17 cellular contexts compared by ENCODE assay signal in the genomic region with DNA sequence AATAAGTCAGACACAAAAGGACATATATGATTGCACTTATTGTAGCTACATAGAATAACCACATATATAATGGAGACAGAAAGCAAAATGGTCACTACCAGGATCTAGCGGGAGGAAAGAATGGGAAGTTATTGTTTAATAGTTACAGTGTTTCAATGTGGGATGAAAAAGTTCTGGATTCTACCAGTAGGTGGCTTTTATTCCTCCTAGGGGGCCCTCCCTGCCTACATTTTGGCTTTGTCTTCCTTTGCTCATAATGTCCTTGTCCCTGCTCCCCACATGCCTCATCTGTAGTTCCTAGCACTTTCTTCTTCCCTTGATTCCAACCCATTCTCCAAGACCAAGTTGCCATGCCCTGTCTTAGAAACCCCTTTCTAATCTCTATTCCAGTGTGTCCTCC. TPM values are rescaled to one million over a fixed set of nuclear protein-coding genes. Genes with fewer than 3 reads are reported as not detected.
DNase-seq lines count a peak whose midpoint lies in the region; ATAC-seq, FAIRE-seq and TF ChIP-seq lines count a peak whose summit lies in the region.
"Had no signal": no experiment of that assay in that cellular context is flagged by ENCODE, and none has a peak within 500 bp of the region (broad histone marks: within the 10 kb centered on the region; RNA-seq: fewer than 3 reads in every experiment).

No MANE protein-coding gene starts in this region.

- H3K9me3 ChIP-seq in A549 = peaks cover 2% of the 10 kb centered on the region; the same call in 1 of the 3 replicates
- no peaks in the 10 kb centered on the region for H3K9me3 ChIP-seq in PC-9 (ENCODE audit: insufficient read depth, low read depth)
- H3K9me3 ChIP-seq in ovary = no peaks in the 10 kb centered on the region
- H3K9me3 ChIP-seq: gastroesophageal sphincter had no signal

- ATAC-seq in A549 (peak; percentile 43 to 69; a peak in 5 of 6 replicates), HG03280 (IDR thresholded peaks at IDR 0.05; ENCODE audit: unreplicated experiment) (no peak), T-cell (replicated peaks in 1 of 4) (no peak)
- ATAC-seq: activated T-cell treated with anti-CD3 and anti-CD28 coated beads, Interleukin-2, amount 50 U/mL, for 4 hours; gastroesophageal sphincter had no signal

- H4K20me1 ChIP-seq in PC-9 (ENCODE audit: insufficient read depth) = peaks cover 5% of the 10 kb centered on the region; the same call in 1 of the 2 replicates

- no peak overlapping the region for H3K4me3 Mint-ChIP-seq in T-cell
- H3K4me3 Mint-ChIP-seq: activated T-cell treated with anti-CD3 and anti-CD28 coated beads, Interleukin-2, amount 50 U/mL, for 4 hours had no signal

- peaks cover 0 to 3% (median 0%) of the 10 kb centered on the region in 3 donors for H3K9me3 Mint-ChIP-seq in T-cell

- no peak overlapping the region for H2AFZ ChIP-seq in PC-9

- no peaks in the 10 kb centered on the region for H3K9me2 ChIP-seq in PC-9 (ENCODE audit: insufficient read depth)

- POLR2A ChIA-PET in A549 (lab: Yijun Ruan, JAX) = no interaction called here
- POLR2A ChIA-PET in PC-9 (lab: Charles Lee; ENCODE audit: unreplicated experiment) = no interaction called here
- POLR2A ChIA-PET in T-cell (lab: Charles Lee) = no interaction called here

- FAIRE-seq in A549 (lab: Jason Lieb, UNC) = no peak

- H3K27ac Mint-ChIP-seq in T-cell = no peak overlapping the region

- H3K79me2 ChIP-seq in PC-9 (ENCODE audit: low read depth) = no peaks in the 10 kb centered on the region

- no peak for TF ChIP-seq POLR2A in A549 (IDR thresholded peaks at IDR 0.05; ENCODE audit: low read length)
- TF ChIP-seq POLR2A in ovary (IDR thresholded peaks at IDR 0.05) = no peak

- H3K4me1 Mint-ChIP-seq in T-cell = no peaks in the 10 kb centered on the region

- H3K4me3 ChIP-seq in A549 = no peak overlapping the region
- no peak overlapping the region for H3K4me3 ChIP-seq in PC-9
- H3K4me3 ChIP-seq in fibroblast of pulmonary artery (replicated peaks; ENCODE audit: low read depth, low read length) = no peak overlapping the region
- H3K4me3 ChIP-seq in ovary = no peak overlapping the region
- H3K4me3 ChIP-seq: gastroesophageal sphincter had no signal

- no peak overlapping the region for H3K4me2 ChIP-seq in A549
- no peak overlapping the region for H3K4me2 ChIP-seq in PC-9

- DNase-seq in A549 (ENCODE audit: low read depth in 1 of 2, low spot score in 1 of 2) (peak in 1 of 2 experiments; percentile 24), PC-9 (no peak), fibroblast of pulmonary artery (ENCODE audit: low read depth) (no peak), ovary (no peak), T-cell (no peak), NCI-H526 treated with DMSO at 0.1 percent for 48 hours (lab: John Stamatoyannopoulos, UW) (no peak)
- DNase-seq: activated CD4-positive, CD25-positive, alpha-beta regulatory T cell treated with anti-CD3 and anti-CD28 coated beads, Interleukin-2, amount 50 U/mL, for 72 hours; activated T-cell treated with anti-CD3 and anti-CD28 coated beads, Interleukin-2, amount 50 U/mL, for 4 hours; C1 segment of cervical spinal cord; islet precursor cell; NCI-H1436 treated with DMSO at 0.1 percent for 48 hours; NCI-H774; retina; stimulated activated naive CD4-positive, alpha-beta T cell treated with Interleukin-2 at 50 U/mL for 16 hours had no signal

- H3K36me3 Mint-ChIP-seq in T-cell = peaks cover 42% of the 10 kb centered on the region

- CTCF ChIA-PET in A549 (lab: Yijun Ruan, JAX) = interaction anchor here (1.1 kb wide), 1 partner anchor 14 kb away, joined by 3 read pairs; no protein-coding TSS in a partner anchor
- CTCF ChIA-PET in PC-9 (lab: Charles Lee) = no interaction called here
- CTCF ChIA-PET in T-cell (lab: Charles Lee) = no interaction called here

- H3K27me3 ChIP-seq in PC-9 (ENCODE audit: insufficient read depth, low read depth) (no peaks in the 10 kb centered on the region), ovary (no peaks in the 10 kb centered on the region)
- H3K27me3 ChIP-seq: gastroesophageal sphincter had no signal

- TF ChIP-seq EP300 in A549 (IDR thresholded peaks at IDR 0.05) (no peak), ovary (IDR thresholded peaks at IDR 0.05) (no peak)

- 88% methylated on average over 1 of the region's 1 CpG for WGBS in A549 (ENCODE audit: missing lambda C conversion rate)
- WGBS in ovary, 3 donors = 96 to 100% (median 98%) methylated on average over 1 of the region's 1 CpG

- no peak overlapping the region for H3K27ac ChIP-seq in A549
- H3K27ac ChIP-seq in PC-9 = no peak overlapping the region
- no peak overlapping the region for H3K27ac ChIP-seq in ovary
- H3K27ac ChIP-seq: gastroesophageal sphincter had no signal

- TF ChIP-seq CTCF in A549 (IDR thresholded peaks at IDR 0.05) = no peak
- TF ChIP-seq CTCF in GM12873 (IDR thresholded peaks at IDR 0.05; ENCODE audit: insufficient read depth, low read depth, low read length, missing control alignments) = peak; percentile 53
- peak; percentile 45; the same call in 1 of the 2 replicates for TF ChIP-seq CTCF in PC-9 (conservative IDR thresholded peaks at IDR 0.05)
- TF ChIP-seq CTCF in fibroblast of pulmonary artery (IDR thresholded peaks at IDR 0.05; ENCODE audit: low read length, missing control alignments) = peak; percentile 17
- TF ChIP-seq CTCF in ovary (IDR thresholded peaks at IDR 0.05) = no peak

- no peaks in the 10 kb centered on the region for H3K4me1 ChIP-seq in A549
- H3K4me1 ChIP-seq in PC-9 (replicated peaks; ENCODE audit: insufficient read depth) = no peaks in the 10 kb centered on the region
- H3K4me1 ChIP-seq in ovary (ENCODE audit: insufficient read depth) = no peaks in the 10 kb centered on the region
- H3K4me1 ChIP-seq: gastroesophageal sphincter had no signal

- intact Hi-C loops in PC-9 (cut with micrococcal nuclease; ENCODE audit: unreplicated experiment) = no loop called here
- intact Hi-C loops in ovary (cut with DNase I) = no loop called here

- no peaks in the 10 kb centered on the region; the same call in 1 of the 2 replicates for H3F3A ChIP-seq in PC-9 (ENCODE audit: insufficient read depth, low read depth)

- no peaks in the 10 kb centered on the region for H3K27me3 Mint-ChIP-seq in T-cell

- H3K36me3 ChIP-seq in PC-9 (ENCODE audit: low read depth) (peaks cover 6% of the 10 kb centered on the region), ovary (no peaks in the 10 kb centered on the region)

- no TSS peak for BruUV-seq in PC-9 (replicated peaks; lab: Mats Ljungman, UMichigan)

- TF ChIP-seq RAD21 in A549 (conservative IDR thresholded peaks at IDR 0.05 in 1 of 2, IDR thresholded peaks at IDR 0.05 in 1 of 2) = no peak

TF ChIP-seq in A549, 52 proteins besides CTCF, POLR2A, EP300 and RAD21 (continues in another document):
- TF ChIP-seq FOSB (CRISPR knock-in tag; IDR thresholded peaks at IDR 0.05) (no peak), EHF (CRISPR knock-in tag; IDR thresholded peaks at IDR 0.05) (no peak), HES2 (IDR thresholded peaks at IDR 0.05) (no peak), ZC3H11A (IDR thresholded peaks at IDR 0.05) (no peak), HEYL (CRISPR knock-in tag; IDR thresholded peaks at IDR 0.05) (no peak), RARB (CRISPR knock-in tag; IDR thresholded peaks at IDR 0.05) (no peak), POLR2AphosphoS2 (conservative IDR thresholded peaks at IDR 0.05; ENCODE audit: low read length) (no peak), PBX3 (IDR thresholded peaks at IDR 0.05) (no peak)
- TF ChIP-seq, protein P1, sequence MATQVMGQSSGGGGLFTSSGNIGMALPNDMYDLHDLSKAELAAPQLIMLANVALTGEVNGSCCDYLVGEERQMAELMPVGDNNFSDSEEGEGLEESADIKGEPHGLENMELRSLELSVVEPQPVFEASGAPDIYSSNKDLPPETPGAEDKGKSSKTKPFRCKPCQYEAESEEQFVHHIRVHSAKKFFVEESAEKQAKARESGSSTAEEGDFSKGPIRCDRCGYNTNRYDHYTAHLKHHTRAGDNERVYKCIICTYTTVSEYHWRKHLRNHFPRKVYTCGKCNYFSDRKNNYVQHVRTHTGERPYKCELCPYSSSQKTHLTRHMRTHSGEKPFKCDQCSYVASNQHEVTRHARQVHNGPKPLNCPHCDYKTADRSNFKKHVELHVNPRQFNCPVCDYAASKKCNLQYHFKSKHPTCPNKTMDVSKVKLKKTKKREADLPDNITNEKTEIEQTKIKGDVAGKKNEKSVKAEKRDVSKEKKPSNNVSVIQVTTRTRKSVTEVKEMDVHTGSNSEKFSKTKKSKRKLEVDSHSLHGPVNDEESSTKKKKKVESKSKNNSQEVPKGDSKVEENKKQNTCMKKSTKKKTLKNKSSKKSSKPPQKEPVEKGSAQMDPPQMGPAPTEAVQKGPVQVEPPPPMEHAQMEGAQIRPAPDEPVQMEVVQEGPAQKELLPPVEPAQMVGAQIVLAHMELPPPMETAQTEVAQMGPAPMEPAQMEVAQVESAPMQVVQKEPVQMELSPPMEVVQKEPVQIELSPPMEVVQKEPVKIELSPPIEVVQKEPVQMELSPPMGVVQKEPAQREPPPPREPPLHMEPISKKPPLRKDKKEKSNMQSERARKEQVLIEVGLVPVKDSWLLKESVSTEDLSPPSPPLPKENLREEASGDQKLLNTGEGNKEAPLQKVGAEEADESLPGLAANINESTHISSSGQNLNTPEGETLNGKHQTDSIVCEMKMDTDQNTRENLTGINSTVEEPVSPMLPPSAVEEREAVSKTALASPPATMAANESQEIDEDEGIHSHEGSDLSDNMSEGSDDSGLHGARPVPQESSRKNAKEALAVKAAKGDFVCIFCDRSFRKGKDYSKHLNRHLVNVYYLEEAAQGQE (IDR thresholded peaks at IDR 0.05) = no peak

RNA-seq across cellular contexts. Expression of gene ZNF133, which starts 16.3 kb away (rescaled TPM):
- 11.6 and 16.6 TPM in 2 replicates for polyA plus RNA-seq in A549 (2011; rRNA removed)
- polyA plus RNA-seq in A549 (2012; cell fraction: cytosol; rRNA removed) = 10.3 and 11.2 TPM in 2 replicates
- 38.8 and 42.5 TPM in 2 replicates for polyA plus RNA-seq in A549 (2012; cell fraction: nucleus; rRNA removed)
- 9.2 to 11.0 TPM (median 9.8 TPM) in 3 replicates for polyA plus RNA-seq in A549 (2017; fragmentation: RNase III; extraction: RNeasy Plus Mini Kit Qiagen cat#74134 plus additional on column Dnase treatment)
- 25.1 and 30.2 TPM in 2 replicates for polyA minus RNA-seq in A549 (2011; rRNA and poly(A)+ RNA removed)
- 16.3 and 22.8 TPM in 2 replicates for total RNA-seq in PC-9 (2021)
- 10 to 100 TPM; 13.4 to 20.0 (median 15.1) TPM for total RNA-seq in ovary
- 10 to 100 TPM; 12.8 to 13.6 TPM for polyA plus RNA-seq in ovary
- 10 to 100 TPM in 2 of 5 donors, 1 to 10 TPM in 3; 6.8 to 14.6 (median 9.0) TPM for total RNA-seq in T-cell

Comparison
In these comparisons a context has a peak if more than half of its experiments do, and no peak if none do; other contexts are left out.
1. ATAC-seq: peak in A549 (2 of 2); none in HG03280 (single experiment) and T-cell (0 of 4).
2. CTCF ChIP-seq: peak in GM12873 (single experiment), PC-9 (single experiment) and fibroblast of pulmonary artery (single experiment); none in A549 (single experiment) and ovary (0 of 3).